8 cellular contexts compared by ENCODE assay signal in genomic region chr22:44192098-44192810, GRCh38. TPM values are rescaled to one million over a fixed set of nuclear protein-coding genes. Genes with fewer than 3 reads are reported as not detected.
DNase-seq lines count a peak whose midpoint lies in the region; ATAC-seq and TF ChIP-seq lines count a peak whose summit lies in the region.

No MANE protein-coding gene starts in this region.

- H3K4me3 Mint-ChIP-seq in T-cell: peak overlapping the region in 1 of 3 donors; percentile 64

- peaks cover 20% of the 10 kb centered on the region for H3K36me3 Mint-ChIP-seq in T-cell

- no peaks in the 10 kb centered on the region for H3K4me1 ChIP-seq in hepatocyte (ENCODE audit: insufficient read depth)

- H3K9me3 ChIP-seq in hepatocyte (ENCODE audit: low read depth): no peaks in the 10 kb centered on the region

- H4K20me1 ChIP-seq in hepatocyte (ENCODE audit: insufficient read depth, poor library complexity, severe bottlenecking): no peaks in the 10 kb centered on the region

- H3K27ac ChIP-seq in hepatocyte: no peak overlapping the region

- TF ChIP-seq CTCF in fibroblast of mammary gland (conservative IDR thresholded peaks at IDR 0.05; ENCODE audit: control insufficient read depth, insufficient read depth, low read depth, low read length) (no peak), hepatocyte (IDR thresholded peaks at IDR 0.05; ENCODE audit: poor library complexity) (no peak)

- CTCF ChIA-PET in T-cell (lab: Charles Lee): no interaction called here

- H3K4me3 ChIP-seq in fibroblast of mammary gland (ENCODE audit: control insufficient read depth, low read depth, low read length) (no peak overlapping the region), hepatocyte (no peak overlapping the region)

- no peaks in the 10 kb centered on the region for H3K27me3 ChIP-seq in hepatocyte

- no peaks in the 10 kb centered on the region for H3K9me2 ChIP-seq in hepatocyte (replicated peaks; ENCODE audit: insufficient read depth)

- no peak overlapping the region for H2AFZ ChIP-seq in hepatocyte

- ATAC-seq in Right ventricle myocardium superior (ENCODE audit: poor library complexity): peak; percentile 22
- peak in 3 of 4 experiments; percentile 16 to 68 (median 52) for ATAC-seq in T-cell (replicated peaks in 1 of 4)

- H3K4me2 ChIP-seq in hepatocyte: no peak overlapping the region

- H3K9me3 Mint-ChIP-seq in T-cell: no peaks in the 10 kb centered on the region

- no peak overlapping the region for H3K27ac Mint-ChIP-seq in T-cell

- peaks cover 27 to 43% (median 29%) of the 10 kb centered on the region in 3 donors for H3K4me1 Mint-ChIP-seq in T-cell

- intact Hi-C loops in Right ventricle myocardium superior (cut with DNase I) (no loop called here), cardiac septum (cut with DNase I) (no loop called here)

- WGBS in hepatocyte (ENCODE audit: low lambda C conversion rate, missing lambda C conversion rate): 91% methylated on average over 7 of the region's 7 CpGs

- DNase-seq in Right ventricle myocardium superior (no peak), cardiac septum (ENCODE audit: low spot score) (no peak), T-cell (peak in 28 of 34 experiments; percentile 16 to 52 (median 36)), fibroblast of mammary gland (ENCODE audit: low read depth) (peak; percentile 27), hepatocyte (ENCODE audit: low spot score) (no peak), NCI-H526 treated with DMSO at 0.1 percent for 48 hours (lab: John Stamatoyannopoulos, UW) (no peak), pons (ENCODE audit: low spot score) (no peak), hippocampal formation (lab: John Stamatoyannopoulos, UW) (no peak)

- no peaks in the 10 kb centered on the region for H3K27me3 Mint-ChIP-seq in T-cell

- POLR2A ChIA-PET in T-cell (lab: Charles Lee): no interaction called here

- H3K36me3 ChIP-seq in hepatocyte (replicated peaks; ENCODE audit: insufficient read depth, low read depth): no peaks in the 10 kb centered on the region

- H3K79me2 ChIP-seq in hepatocyte: no peaks in the 10 kb centered on the region

RNA-seq across cellular contexts. Expression of gene PARVG, which starts 11.5 kb away (rescaled TPM):
- 3.5 TPM for total RNA-seq in Right ventricle myocardium superior
- 2.1 TPM for total RNA-seq in cardiac septum
- total RNA-seq in T-cell: 100 to 1,000 TPM; 153 to 236 (median 197) TPM
- total RNA-seq in hepatocyte: 0.96 and 1.00 TPM in 2 replicates
- 0.77 and 2.8 TPM in 2 replicates for polyA plus RNA-seq in hepatocyte

Comparison
In these comparisons a context has a peak if more than half of its experiments do, and no peak if none do; other contexts are left out.
1. DNase-seq: peak in T-cell (28 of 34) and fibroblast of mammary gland (single experiment); none in Right ventricle myocardium superior (single experiment), cardiac septum (single experiment), hepatocyte (single experiment), NCI-H526 treated with DMSO at 0.1 percent for 48 hours (single experiment), pons (single experiment) and hippocampal formation (0 of 2).
2. RNA of gene PARVG, which starts 11.5 kb away (total RNA-seq): 153 to 236 TPM in T-cell; 3.5 TPM in Right ventricle myocardium superior (single experiment), 2.1 TPM in cardiac septum (single experiment) and 0.96 to 1.00 TPM in hepatocyte; every median in the first group is over 10 times any median in the second.